1 cellular context compared by ENCODE assay signal in the genomic region with DNA sequence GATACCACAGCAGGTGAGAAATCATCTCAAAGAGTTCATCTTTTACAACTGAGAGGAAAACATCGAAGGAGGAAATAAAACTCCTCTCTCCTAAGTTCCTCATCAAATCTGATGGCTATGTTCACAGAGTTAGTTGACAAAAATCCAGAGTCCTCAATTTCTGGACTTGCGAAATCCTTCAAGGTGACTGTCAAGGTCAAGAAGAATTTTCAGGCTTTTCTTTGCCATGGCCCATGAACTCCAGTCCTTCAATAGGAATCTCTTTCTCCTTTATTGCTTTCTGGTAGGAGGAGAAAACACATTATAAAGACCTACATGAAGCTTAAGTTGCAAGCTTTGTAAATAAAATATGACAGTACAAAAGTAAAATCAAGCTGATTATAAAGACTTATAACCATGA.
TF ChIP-seq lines count a peak whose summit lies in the region.

No MANE protein-coding gene starts in this region.

TF ChIP-seq in K562, 482 proteins besides CTCF, POLR2A, EP300 and RAD21:
- TF ChIP-seq ZNF583 (CRISPR knock-in tag; IDR thresholded peaks at IDR 0.05) (no peak), SMAD1 (IDR thresholded peaks at IDR 0.05; ENCODE audit: low read depth, low read length, partially characterized antibody) (no peak), CEBPG (CRISPR knock-in tag; IDR thresholded peaks at IDR 0.05) (peak; percentile 33; the same call in 1 of the 2 replicates), CEBPG (tag; conservative IDR thresholded peaks at IDR 0.05 in 1 of 2, IDR thresholded peaks at IDR 0.05 in 1 of 2) (no peak), GMEB1 (CRISPR knock-in tag; IDR thresholded peaks at IDR 0.05) (no peak), ESRRA (IDR thresholded peaks at IDR 0.05; ENCODE audit: borderline replicate concordance, low read depth) (peak; percentile 81), CEBPB (tag; IDR thresholded peaks at IDR 0.05) (peak; percentile 82), TAF1 (IDR thresholded peaks at IDR 0.05; ENCODE audit: control insufficient read depth, extremely low read depth, insufficient read depth, low read length, severe bottlenecking) (no peak)
